9 cellular contexts compared by ENCODE assay signal in the genomic region with DNA sequence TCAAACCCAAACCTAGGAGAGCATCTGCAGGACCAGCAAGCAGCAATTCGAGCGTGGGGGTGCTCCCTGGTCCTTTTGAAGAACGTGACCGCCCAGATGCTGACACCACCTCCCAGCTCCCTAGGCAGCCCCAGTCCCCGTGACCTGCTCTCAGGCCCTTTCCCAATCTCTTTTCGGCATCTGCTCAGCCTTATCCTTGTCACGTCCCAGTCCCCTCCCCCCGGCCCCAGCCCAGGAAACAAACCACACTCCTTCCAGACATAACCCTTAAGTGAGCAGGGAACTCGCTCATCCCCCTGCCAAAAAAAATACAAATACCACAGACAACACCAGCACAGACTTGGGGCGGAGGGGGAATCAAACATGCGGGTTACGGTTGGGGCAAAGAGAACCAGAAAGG. TPM values are rescaled to one million over a fixed set of nuclear protein-coding genes. Genes with fewer than 3 reads are reported as not detected.
DNase-seq lines count a peak whose midpoint lies in the region; ATAC-seq, FAIRE-seq and TF ChIP-seq lines count a peak whose summit lies in the region.
"Had no signal": no experiment of that assay in that cellular context is flagged by ENCODE, and none has a peak within 500 bp of the region (broad histone marks: within the 10 kb centered on the region; RNA-seq: fewer than 3 reads in every experiment).

No MANE protein-coding gene starts in this region.

- 91% methylated on average over 12 of the region's 12 CpGs; no CpG with 5 or more reads in 1 of the 2 experiments for WGBS in H1 (ENCODE audit: extremely low coverage in 1 of 2, insufficient coverage in 1 of 2, insufficient read length in 1 of 2, insufficient replicate concordance in 2 of 2, low coverage in 1 of 2, low lambda C conversion rate in 2 of 2, missing lambda C conversion rate in 1 of 2), 2 experiments

- no peak for TF ChIP-seq EP300 in H1 (IDR thresholded peaks at IDR 0.05; ENCODE audit: borderline replicate concordance in 1 of 2, low read depth in 2 of 2, low read length in 2 of 2)

- TF ChIP-seq POLR2A in H1 (IDR thresholded peaks at IDR 0.05; ENCODE audit: control extremely low read depth in 1 of 2, low read depth in 2 of 2, low read length in 2 of 2) = no peak

- peaks cover 41 to 57% of the 10 kb centered on the region in 2 experiments for H4K20me1 ChIP-seq in H1 (replicated peaks in 1 of 2; ENCODE audit: control insufficient read depth in 1 of 2, insufficient read depth in 2 of 2, low read length in 2 of 2)

- peak overlapping the region in 6 of 10 donors; percentile 0 to 53 (median 14) for H3K4me3 Mint-ChIP-seq in naive thymus-derived CD4-positive, alpha-beta T cell

- H3K79me1 ChIP-seq in H1 (ENCODE audit: low read depth, low read length) = peaks cover 37% of the 10 kb centered on the region

- H3K27me3 ChIP-seq in H1 (replicated peaks in 1 of 4; ENCODE audit: control insufficient read depth in 3 of 4, extremely low read depth in 1 of 4, insufficient read depth in 3 of 4, low read length in 3 of 4) = no peaks in the 10 kb centered on the region; a peak in 1 of 7 replicates
- no peaks in the 10 kb centered on the region for H3K27me3 ChIP-seq in naive thymus-derived CD4-positive, alpha-beta T cell (ENCODE audit: control insufficient read depth in 2 of 2, insufficient read depth in 2 of 2, low read length in 2 of 2)

- no peak overlapping the region for H3K56ac ChIP-seq in H1 (replicated peaks; ENCODE audit: insufficient read length, low read depth, low read length)

- no peaks in the 10 kb centered on the region for H3K9me3 ChIP-seq in H1 (ENCODE audit: insufficient read depth in 2 of 2, low read depth in 1 of 2, low read length in 1 of 2)
- H3K9me3 ChIP-seq in naive thymus-derived CD4-positive, alpha-beta T cell (ENCODE audit: control insufficient read depth in 2 of 3, low read length in 3 of 3) = no peaks in the 10 kb centered on the region

- no peak overlapping the region for H2BK20ac ChIP-seq in H1 (ENCODE audit: low read length)

- H4K91ac ChIP-seq in H1 (replicated peaks; ENCODE audit: insufficient read length, low read length) = no peak overlapping the region

- POLR2A ChIA-PET in AG04449 (lab: Yijun Ruan, JAX) = no interaction called here
- POLR2A ChIA-PET in H1 (lab: Charles Lee; ENCODE audit: partially characterized antibody) = interaction anchor here (0.8 to 1.1 kb wide), 3 partner anchors 9 to 97 kb away, joined by 3 read pairs; no protein-coding TSS in a partner anchor
- POLR2A ChIA-PET in naive thymus-derived CD4-positive, alpha-beta T cell (lab: Charles Lee) = no interaction called here

- TF ChIP-seq CTCF in AG04449 (IDR thresholded peaks at IDR 0.05; ENCODE audit: insufficient read depth, low read length, missing control alignments) (no peak), H1 (IDR thresholded peaks at IDR 0.05; ENCODE audit: control extremely low read depth in 1 of 3, insufficient read depth in 1 of 3, low read depth in 1 of 3, low read length in 3 of 3) (no peak)

- H3K79me2 ChIP-seq in H1 (ENCODE audit: control insufficient read depth in 1 of 2, insufficient read depth in 2 of 2, low read length in 2 of 2) = peaks cover 29 to 80% of the 10 kb centered on the region in 2 experiments

- H3K4me2 ChIP-seq in H1 (ENCODE audit: insufficient read depth in 1 of 2, low read depth in 2 of 2, low read length in 2 of 2) = no peak overlapping the region; a peak in 1 of 4 replicates

- H2BK15ac ChIP-seq in H1 (ENCODE audit: low read length) = no peak overlapping the region

- peak overlapping the region; percentile 81; the same call in 1 of the 2 replicates for H4K8ac ChIP-seq in H1 (ENCODE audit: extremely low read depth, insufficient read depth, low read length)

- H3K27ac Mint-ChIP-seq in naive thymus-derived CD4-positive, alpha-beta T cell = peak overlapping the region in 7 of 9 donors; percentile 25 to 94 (median 68)

- intact Hi-C loops in naive thymus-derived CD4-positive, alpha-beta T cell (cut with micrococcal nuclease) = no loop called here

- no peak overlapping the region for H4K5ac ChIP-seq in H1 (ENCODE audit: insufficient read length, low read depth, low read length)

- peaks cover 0 to 1% (median 0%) of the 10 kb centered on the region in 5 donors for H3K36me3 Mint-ChIP-seq in naive thymus-derived CD4-positive, alpha-beta T cell

- peaks cover 46 to 74% (median 67%) of the 10 kb centered on the region in 7 donors for H3K4me1 Mint-ChIP-seq in naive thymus-derived CD4-positive, alpha-beta T cell

- FAIRE-seq in H1 (lab: Jason Lieb, UNC) = no peak
- FAIRE-seq: colon had no signal

- H3K23me2 ChIP-seq in H1 (ENCODE audit: low read depth, low read length) = peaks cover 5% of the 10 kb centered on the region; the same call in 1 of the 2 replicates

- H2AFZ ChIP-seq in H1 (ENCODE audit: low read length) = no peak overlapping the region

- TF ChIP-seq RAD21 in H1 (IDR thresholded peaks at IDR 0.05 in 1 of 2, conservative IDR thresholded peaks at IDR 0.05 in 1 of 2; ENCODE audit: low read depth in 2 of 2, low read length in 2 of 2) = no peak

- peaks cover 6 to 46% (median 22%) of the 10 kb centered on the region in 4 experiments for H3K4me1 ChIP-seq in H1 (replicated peaks in 1 of 4; ENCODE audit: control insufficient read depth in 3 of 4, insufficient read depth in 4 of 4, low read length in 3 of 4)
- peaks cover 3 to 20% of the 10 kb centered on the region in 2 donors for H3K4me1 ChIP-seq in naive thymus-derived CD4-positive, alpha-beta T cell (ENCODE audit: control insufficient read depth in 2 of 2, insufficient read depth in 2 of 2, low read length in 2 of 2)

- H3K18ac ChIP-seq in H1 (ENCODE audit: extremely low read depth, low read length) = no peak overlapping the region

- H3K4me3 ChIP-seq in AG04449 (ENCODE audit: low read depth, low read length) = peak overlapping the region; percentile 18; the same call in 1 of the 2 replicates
- H3K4me3 ChIP-seq in H1 (ENCODE audit: extremely low read depth in 1 of 4, insufficient read depth in 2 of 4, low read depth in 3 of 4, low read length in 4 of 4) = no peak overlapping the region
- H3K4me3 ChIP-seq in naive thymus-derived CD4-positive, alpha-beta T cell (ENCODE audit: low read length) = no peak overlapping the region

- H3K4ac ChIP-seq in H1 (replicated peaks; ENCODE audit: insufficient read length, low read depth, low read length) = no peak overlapping the region

- H3K9ac ChIP-seq in H1 (replicated peaks in 1 of 4; ENCODE audit: extremely low read depth in 1 of 4, low read depth in 3 of 4, low read length in 3 of 4) = no peak overlapping the region; a peak in 1 of 7 replicates

- no peaks in the 10 kb centered on the region for H3K27me3 Mint-ChIP-seq in naive thymus-derived CD4-positive, alpha-beta T cell

- H2BK5ac ChIP-seq in H1 (ENCODE audit: low read depth, low read length) = no peak overlapping the region

- no peak for ATAC-seq in naive thymus-derived CD4-positive, alpha-beta T cell
- ATAC-seq in HG03280 (IDR thresholded peaks at IDR 0.05; ENCODE audit: unreplicated experiment) = no peak

- no peak overlapping the region for H2AK5ac ChIP-seq in H1 (ENCODE audit: low read depth, low read length)

- no peaks in the 10 kb centered on the region; a peak in 1 of 8 replicates for H3K36me3 ChIP-seq in H1 (ENCODE audit: control insufficient read depth in 2 of 4, insufficient read depth in 4 of 4, low read length in 3 of 4)
- no peaks in the 10 kb centered on the region for H3K36me3 ChIP-seq in naive thymus-derived CD4-positive, alpha-beta T cell (ENCODE audit: control insufficient read depth in 2 of 3, insufficient read depth in 3 of 3, low read length in 3 of 3)

- DNase-seq in AG04449 (ENCODE audit: low read depth, low spot score) (peak; percentile 50), LHCN-M2 (ENCODE audit: low read depth) (peak; percentile 81), H1 (ENCODE audit: low read depth in 1 of 2, low spot score in 2 of 2) (no peak), SIG-M5 (lab: John Stamatoyannopoulos, UW) (no peak), hippocampal formation (lab: John Stamatoyannopoulos, UW) (no peak), SK-N-DZ (ENCODE audit: low spot score) (no peak)
- no peak for DNase-seq in naive thymus-derived CD4-positive, alpha-beta T cell

- H3K9me3 Mint-ChIP-seq in naive thymus-derived CD4-positive, alpha-beta T cell = peaks cover 0 to 1% (median 0%) of the 10 kb centered on the region in 11 donors

- H2BK12ac ChIP-seq in H1 (ENCODE audit: low read depth, low read length) = no peak overlapping the region

- H3K23ac ChIP-seq in H1 (ENCODE audit: insufficient read length) = no peak overlapping the region

- no peak overlapping the region for H3K14ac ChIP-seq in H1 (ENCODE audit: insufficient read length)

- CTCF ChIA-PET in AG04449 (lab: Yijun Ruan, JAX) = interaction anchor here (0.8 to 2.0 kb wide), 5 partner anchors 8 to 58 kb away, joined by 3 to 11 read pairs (median 4); no protein-coding TSS in a partner anchor
- CTCF ChIA-PET in H1 (lab: Charles Lee; ENCODE audit: partially characterized antibody) = interaction anchor here (0.6 to 2.4 kb wide), 5 partner anchors 9 to 588 kb away, joined by 3 to 10 read pairs (median 3); no protein-coding TSS in a partner anchor
- CTCF ChIA-PET in naive thymus-derived CD4-positive, alpha-beta T cell (lab: Charles Lee) = interaction anchor here (0.6 kb wide), 1 partner anchor 16 kb away, joined by 3 read pairs; no protein-coding TSS in a partner anchor

- H2BK120ac ChIP-seq in H1 (replicated peaks; ENCODE audit: low read depth, low read length) = no peak overlapping the region

- no peak overlapping the region for H3K27ac ChIP-seq in H1 (ENCODE audit: low read depth, low read length)
- H3K27ac ChIP-seq in naive thymus-derived CD4-positive, alpha-beta T cell (ENCODE audit: low read depth, low read length) = peak overlapping the region; percentile 20

RNA-seq across cellular contexts. Expression of gene MLLT1, which starts 3.3 kb away (rescaled TPM):
- 18.5 and 19.6 TPM in 2 replicates for total RNA-seq in LHCN-M2 (2014; rRNA removed)
- polyA plus RNA-seq in LHCN-M2 (2012) = 31.7 TPM
- 42.4 and 45.1 TPM in 2 replicates for total RNA-seq in H1 (2021; fragmentation: NEBNext Ultra II Directional; extraction: Animal tissue kit (Norgen Biotek cat#: 25700))
- polyA plus RNA-seq in H1 (2011; rRNA removed) = 18.8 and 27.7 TPM in 2 replicates
- 19.7 TPM for polyA plus RNA-seq in H1 (2011; cell fraction: cytosol; rRNA removed)
- 74.8 TPM for polyA plus RNA-seq in H1 (2011; cell fraction: nucleus; rRNA removed)
- polyA plus RNA-seq in H1 (2012, experiment 1 of 2) = 24.7 to 35.8 TPM (median 32.5 TPM) in 4 replicates
- 17.2 TPM for polyA plus RNA-seq in H1 (2012, experiment 2 of 2)
- polyA plus RNA-seq in H1 (2013, experiment 1 of 2) = 22.0 TPM
- 21.5 TPM for polyA plus RNA-seq in H1 (2013, experiment 2 of 2)
- 7.1 and 12.4 TPM in 2 replicates for polyA minus RNA-seq in H1 (2011; rRNA and poly(A)+ RNA removed)
- 42.9 TPM for polyA minus RNA-seq in H1 (2011; cell fraction: cytosol; rRNA and poly(A)+ RNA removed)
- 13.2 TPM for polyA minus RNA-seq in H1 (2011; cell fraction: nucleus; rRNA and poly(A)+ RNA removed)
- total RNA-seq in naive thymus-derived CD4-positive, alpha-beta T cell = 10 to 100 TPM; 33.3 to 47.5 (median 39.0) TPM
- 1 to 10 TPM in 1 of 2 donors, under 1 TPM in 1; 0.57 to 1.8 TPM for polyA plus RNA-seq in naive thymus-derived CD4-positive, alpha-beta T cell
- polyA plus RNA-seq in SK-N-DZ (2014; cell fraction: cytosol; rRNA removed) = 19.5 and 20.8 TPM in 2 replicates
- 29.7 and 33.5 TPM in 2 replicates for polyA plus RNA-seq in SK-N-DZ (2014; cell fraction: nucleus; rRNA removed)

RNA-seq across cellular contexts. Expression of gene ACER1, which starts 57.0 kb away (rescaled TPM):
- total RNA-seq in LHCN-M2 (2014; rRNA removed) = not detected in 2 replicates
- 0.04 TPM for polyA plus RNA-seq in LHCN-M2 (2012)
- not detected in 2 replicates for total RNA-seq in H1 (2021; fragmentation: NEBNext Ultra II Directional; extraction: Animal tissue kit (Norgen Biotek cat#: 25700))
- 0.05 TPM in 1 of 2 replicates, not detected in the other for polyA plus RNA-seq in H1 (2011; rRNA removed)
- polyA plus RNA-seq in H1 (2011; cell fraction: cytosol; rRNA removed) = not detected
- polyA plus RNA-seq in H1 (2011; cell fraction: nucleus; rRNA removed) = not detected
- not detected in 4 replicates for polyA plus RNA-seq in H1 (2012, experiment 1 of 2)
- polyA plus RNA-seq in H1 (2012, experiment 2 of 2) = not detected
- not detected for polyA plus RNA-seq in H1 (2013, experiment 1 of 2)
- polyA plus RNA-seq in H1 (2013, experiment 2 of 2) = not detected
- polyA minus RNA-seq in H1 (2011; rRNA and poly(A)+ RNA removed) = not detected in 2 replicates
- not detected for polyA minus RNA-seq in H1 (2011; cell fraction: cytosol; rRNA and poly(A)+ RNA removed)
- polyA minus RNA-seq in H1 (2011; cell fraction: nucleus; rRNA and poly(A)+ RNA removed) = not detected
- total RNA-seq in naive thymus-derived CD4-positive, alpha-beta T cell = 1 to 10 TPM in 2 of 5 experiments, under 1 TPM in 3; 0.65 to 2.9 (median 0.87) TPM
- polyA plus RNA-seq in naive thymus-derived CD4-positive, alpha-beta T cell = 1 to 10 TPM; 1.1 to 3.9 TPM
- not detected in 2 replicates for polyA plus RNA-seq in SK-N-DZ (2014; cell fraction: cytosol; rRNA removed)
- not detected in 2 replicates for polyA plus RNA-seq in SK-N-DZ (2014; cell fraction: nucleus; rRNA removed)

Comparison
In these comparisons a context has a peak if more than half of its experiments do, and no peak if none do; other contexts are left out.
1. DNase-seq: peak in AG04449 (single experiment) and LHCN-M2 (single experiment); none in H1 (0 of 2), naive thymus-derived CD4-positive, alpha-beta T cell (0 of 9), SIG-M5 (single experiment), hippocampal formation (0 of 2) and SK-N-DZ (single experiment).